8 cellular contexts compared by ENCODE assay signal in genomic region chr4:39975488-39976089, GRCh38. TPM values are rescaled to one million over a fixed set of nuclear protein-coding genes. Genes with fewer than 3 reads are reported as not detected.
DNase-seq lines count a peak whose midpoint lies in the region; ATAC-seq, FAIRE-seq and TF ChIP-seq lines count a peak whose summit lies in the region.

No MANE protein-coding gene starts in this region.

- no peaks in the 10 kb centered on the region for H3K9me3 ChIP-seq in SJCRH30 (replicated peaks)

- DNase-seq in GM12891 (ENCODE audit: insufficient read length, low spot score) (no peak), SJCRH30 (no peak), fibroblast of gingiva (ENCODE audit: low read depth) (peak; percentile 60), renal cortical epithelial cell (ENCODE audit: low read depth) (peak; percentile 64), NCI-H748 (lab: John Stamatoyannopoulos, UW; ENCODE audit: unreplicated experiment) (no peak), NCI-H524 (lab: John Stamatoyannopoulos, UW) (no peak)

- no peaks in the 10 kb centered on the region for H3K27me3 ChIP-seq in SJCRH30

- H3K4me1 ChIP-seq in SJCRH30 = peaks cover 8% of the 10 kb centered on the region; the same call in 1 of the 2 replicates

- H3K27ac ChIP-seq in SJCRH30 = no peak overlapping the region

- peak; percentile 41 for FAIRE-seq in GM12891 (lab: Jason Lieb, UNC)

- ATAC-seq in GM21619 (IDR thresholded peaks at IDR 0.05; ENCODE audit: unreplicated experiment) = no peak
- ATAC-seq in HG02885 (IDR thresholded peaks at IDR 0.05; ENCODE audit: poor library complexity, unreplicated experiment) = no peak

- H3K4me3 ChIP-seq in SJCRH30 = peak overlapping the region; percentile 91

- H3K36me3 ChIP-seq in SJCRH30 = peaks cover 30% of the 10 kb centered on the region

- no peak for TF ChIP-seq POLR2A in GM12891 (IDR thresholded peaks at IDR 0.05; ENCODE audit: low read depth, low read length)

TF ChIP-seq in GM12891, 5 proteins besides CTCF, POLR2A, EP300 and RAD21:
- TF ChIP-seq SPI1 (IDR thresholded peaks at IDR 0.05; ENCODE audit: low read depth, low read length) = no peak
- TF ChIP-seq TAF1 (IDR thresholded peaks at IDR 0.05; ENCODE audit: low read depth, low read length) = no peak
- no peak for TF ChIP-seq POU2F2 (IDR thresholded peaks at IDR 0.05; ENCODE audit: low read depth, low read length)
- TF ChIP-seq PAX5 (IDR thresholded peaks at IDR 0.05; ENCODE audit: insufficient read depth, low read length, severe bottlenecking) = no peak
- no peak for TF ChIP-seq POLR2AphosphoS5 (IDR thresholded peaks at IDR 0.05; ENCODE audit: low read depth, low read length)
TF ChIP-seq in GM12891: peak in this region for 0.

RNA-seq across cellular contexts. Expression of gene PDS5A, which starts 2.1 kb away (rescaled TPM):
- polyA plus RNA-seq in GM12891 (2012; ENCODE audit: low read depth, missing spikeins) = 23.5 TPM
- total RNA-seq in SJCRH30 (2014; rRNA removed; shearing (Covaris generic)) = 80.7 and 89.8 TPM in 2 replicates
- total RNA-seq in renal cortical epithelial cell = 71.4 and 109 TPM in 2 replicates

Comparison
In these comparisons a context has a peak if more than half of its experiments do, and no peak if none do; other contexts are left out.
1. DNase-seq: peak in fibroblast of gingiva (single experiment) and renal cortical epithelial cell (single experiment); none in GM12891 (single experiment), SJCRH30 (0 of 2), NCI-H748 (single experiment) and NCI-H524 (0 of 2).